ENCODE assay signal across 1 cellular context in the genomic region with DNA sequence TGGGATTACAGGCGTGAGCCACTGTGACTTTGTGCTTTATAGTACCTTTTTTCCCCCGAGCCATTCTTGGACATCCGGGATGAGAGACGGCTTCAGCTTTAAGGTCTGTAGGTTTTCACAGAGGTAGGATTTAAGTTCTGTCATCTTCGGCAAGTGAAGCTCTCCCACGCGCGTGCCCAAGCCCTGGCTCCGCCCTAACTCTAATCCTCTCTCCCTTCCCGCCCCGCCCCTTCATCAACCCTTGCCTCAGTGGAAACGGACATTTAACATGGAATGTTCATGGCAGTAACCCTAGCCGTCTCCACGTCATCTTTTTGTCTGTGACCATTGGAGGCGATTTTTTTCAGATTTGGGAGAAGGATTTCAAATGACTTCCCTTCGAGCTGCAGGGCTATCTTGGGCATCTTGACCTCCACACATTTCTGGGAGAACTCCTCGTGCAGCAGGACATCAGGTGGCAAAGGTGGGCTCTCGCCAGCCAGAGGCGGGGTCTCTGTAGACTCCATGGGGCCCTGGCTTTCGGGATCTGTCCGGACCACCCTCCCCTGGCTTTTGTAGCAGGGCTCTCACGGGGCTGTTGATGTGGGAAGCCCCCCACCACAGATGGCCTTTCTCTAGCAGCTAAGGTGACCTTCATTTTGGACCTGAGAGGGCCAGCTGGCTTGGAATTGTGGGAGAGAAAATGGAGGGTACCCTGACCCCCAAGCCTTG.
TF ChIP-seq lines count a peak whose summit lies in the region.

No MANE protein-coding gene starts in this region.

TF ChIP-seq in K562, 482 proteins besides CTCF, POLR2A, EP300 and RAD21 (continued from another document):
- TF ChIP-seq SP1 (CRISPR knock-in tag; IDR thresholded peaks at IDR 0.05) (0 out of 2 replicates have a peak, but pooled peaks have one; percentile 42), DPF2 (IDR thresholded peaks at IDR 0.05) (peak; percentile 23; the same call in 1 of the 2 replicates), POLR2B (IDR thresholded peaks at IDR 0.05; ENCODE audit: low read depth, partially characterized antibody) (peak; percentile 37), ZBTB7A (IDR thresholded peaks at IDR 0.05; ENCODE audit: borderline replicate concordance, control insufficient read depth, low read depth, low read length) (peak; percentile 55; the same call in 1 of the 2 replicates), SRSF1 (IDR thresholded peaks at IDR 0.05; ENCODE audit: low read depth, low read length) (no peak), ZBTB2 (IDR thresholded peaks at IDR 0.05) (peak; percentile 80), RFX5 (IDR thresholded peaks at IDR 0.05; ENCODE audit: low read depth, low read length) (no peak), MITF (IDR thresholded peaks at IDR 0.05) (no peak), ZNF140 (CRISPR knock-in tag; IDR thresholded peaks at IDR 0.05) (no peak), RCOR1 (IDR thresholded peaks at IDR 0.05; ENCODE audit: borderline replicate concordance in 1 of 2, low read depth in 2 of 2, low read length in 2 of 2) (peak in 1 of 2 experiments; percentile 39; a peak in 1 of 4 replicates), MYNN (IDR thresholded peaks at IDR 0.05) (no peak), MYNN (CRISPR knock-in tag; IDR thresholded peaks at IDR 0.05) (no peak), NR2C1 (IDR thresholded peaks at IDR 0.05) (no peak), NR2C1 (tag; IDR thresholded peaks at IDR 0.05) (peak; percentile 35; the same call in 1 of the 2 replicates), TEAD4 (IDR thresholded peaks at IDR 0.05; ENCODE audit: low read length) (0 out of 2 replicates have a peak, but pooled peaks have one; percentile 23), TEAD4 (CRISPR knock-in tag; IDR thresholded peaks at IDR 0.05; ENCODE audit: borderline replicate concordance) (no peak)
- TF ChIP-seq, protein P1, sequence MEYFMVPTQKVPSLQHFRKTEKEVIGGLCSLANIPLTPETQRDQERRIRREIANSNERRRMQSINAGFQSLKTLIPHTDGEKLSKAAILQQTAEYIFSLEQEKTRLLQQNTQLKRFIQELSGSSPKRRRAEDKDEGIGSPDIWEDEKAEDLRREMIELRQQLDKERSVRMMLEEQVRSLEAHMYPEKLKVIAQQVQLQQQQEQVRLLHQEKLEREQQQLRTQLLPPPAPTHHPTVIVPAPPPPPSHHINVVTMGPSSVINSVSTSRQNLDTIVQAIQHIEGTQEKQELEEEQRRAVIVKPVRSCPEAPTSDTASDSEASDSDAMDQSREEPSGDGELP (CRISPR knock-in tag; IDR thresholded peaks at IDR 0.05; ENCODE audit: borderline replicate concordance) = peak; percentile 47; the same call in 1 of the 2 replicates
